1 cellular context compared by ENCODE assay signal in genomic region chr12:14776236-14776959, GRCh38.
A peak's percentile ranks its signal among the peaks of the same experiment; 100 is the strongest.
TF ChIP-seq lines count a peak whose summit lies in the region.

No MANE protein-coding gene starts in this region.

TF ChIP-seq in HepG2, 621 proteins besides CTCF, POLR2A, EP300 and RAD21:
- TF ChIP-seq STAG1 (CRISPR knock-in tag; IDR thresholded peaks at IDR 0.05) (peak; percentile 30; the same call in 1 of the 2 replicates), ZNF670 (CRISPR knock-in tag; IDR thresholded peaks at IDR 0.05; ENCODE audit: borderline replicate concordance) (0 out of 2 replicates have a peak, but pooled peaks have one; percentile 22), ZNF672 (CRISPR knock-in tag; IDR thresholded peaks at IDR 0.05) (no peak), KLF9 (CRISPR knock-in tag; IDR thresholded peaks at IDR 0.05; ENCODE audit: low read depth) (no peak), ZBTB49 (CRISPR knock-in tag; IDR thresholded peaks at IDR 0.05; ENCODE audit: borderline replicate concordance) (no peak), ZNF678 (CRISPR knock-in tag; IDR thresholded peaks at IDR 0.05) (no peak), CENPX (CRISPR knock-in tag; IDR thresholded peaks at IDR 0.05) (no peak), SCMH1 (CRISPR knock-in tag; IDR thresholded peaks at IDR 0.05; ENCODE audit: borderline replicate concordance) (no peak)
